Comparison of ENCODE assay signal across 22 cellular contexts in the genomic region with DNA sequence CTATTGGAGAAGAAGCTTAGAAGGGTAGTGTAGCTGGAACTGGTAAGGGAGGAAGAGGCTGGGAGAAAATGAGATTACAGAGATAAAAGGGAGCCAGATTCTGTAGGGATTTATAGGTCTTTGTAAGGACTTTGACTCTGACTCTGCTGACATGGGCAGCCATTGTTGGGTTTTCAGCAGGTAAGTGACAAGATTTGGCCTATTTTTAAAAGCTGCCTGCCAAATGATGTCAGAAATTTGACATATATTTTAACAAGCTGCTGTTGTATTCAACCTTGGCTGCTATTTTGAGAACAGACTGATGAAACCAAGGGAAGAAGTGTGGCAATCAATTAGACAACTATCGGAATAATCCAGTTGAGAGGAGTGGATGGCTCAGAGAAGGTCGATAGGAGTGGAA. TPM values are rescaled to one million over a fixed set of nuclear protein-coding genes. Genes with fewer than 3 reads are reported as not detected.
"Had no signal": no experiment of that assay in that cellular context is flagged by ENCODE, and none has a peak within 500 bp of the region (broad histone marks: within the 10 kb centered on the region; RNA-seq: fewer than 3 reads in every experiment).

No MANE protein-coding gene starts in this region.

- ATAC-seq: effector memory CD8-positive, alpha-beta T cell; esophagus mucosa; foreskin keratinocyte; gastrocnemius medialis; gastroesophageal sphincter; heart left ventricle; heart right ventricle had no signal

- H3K27me3 ChIP-seq: colonic mucosa, esophagus muscularis mucosa, foreskin keratinocyte, gastrocnemius medialis, gastroesophageal sphincter had no signal

- H3K4me3 ChIP-seq: colonic mucosa, coronary artery, esophagus muscularis mucosa, esophagus squamous epithelium, gastrocnemius medialis, gastroesophageal sphincter, heart left ventricle, heart right ventricle had no signal

- DNase-seq: colonic mucosa; cortex of kidney; dermis blood vessel endothelial cell; effector CD4-positive, alpha-beta T cell; effector CD8-positive, alpha-beta T cell; effector memory CD4-positive, alpha-beta T cell; effector memory CD8-positive, alpha-beta T cell; endodermal cell; erythroblast; esophagus squamous epithelium; foreskin fibroblast; foreskin keratinocyte; foreskin melanocyte; gastrocnemius medialis; glutamatergic neuron; heart left ventricle; heart right ventricle had no signal

- H3K27ac ChIP-seq: colonic mucosa, coronary artery, epithelial cell of prostate, esophagus muscularis mucosa, esophagus squamous epithelium, foreskin keratinocyte, gastrocnemius medialis, gastroesophageal sphincter, heart left ventricle, heart right ventricle had no signal

RNA-seq across cellular contexts. Expression of a gene that starts 56.7 kb away (rescaled TPM):
- total RNA-seq: esophagus mucosa, esophagus squamous epithelium had no signal
